ENCODE assay signal across 16 cellular contexts in genomic region chr1:9165396-9165795, GRCh38. TPM values are rescaled to one million over a fixed set of nuclear protein-coding genes. Genes with fewer than 3 reads are reported as not detected.
DNase-seq lines count a peak whose midpoint lies in the region; ATAC-seq, FAIRE-seq and TF ChIP-seq lines count a peak whose summit lies in the region.
"Had no signal": no experiment of that assay in that cellular context is flagged by ENCODE, and none has a peak within 500 bp of the region (broad histone marks: within the 10 kb centered on the region; RNA-seq: fewer than 3 reads in every experiment).

No MANE protein-coding gene starts in this region.

- TF ChIP-seq CTCF in left ventricle myocardium inferior (IDR thresholded peaks at IDR 0.05; ENCODE audit: borderline replicate concordance) (no peak), right atrium auricular region (IDR thresholded peaks at IDR 0.05) (no peak), VCaP (conservative IDR thresholded peaks at IDR 0.05) (no peak), kidney (IDR thresholded peaks at IDR 0.05; ENCODE audit: borderline replicate concordance, extremely low read depth, insufficient read depth) (no peak), vagina (IDR thresholded peaks at IDR 0.05) (no peak)

- TF ChIP-seq POLR2A in vagina (IDR thresholded peaks at IDR 0.05): no peak

- H3K4me1 ChIP-seq in left ventricle myocardium inferior (peaks cover 53% of the 10 kb centered on the region), right atrium auricular region (peaks cover 0 to 35% of the 10 kb centered on the region in 2 donors), kidney (ENCODE audit: control insufficient read depth in 1 of 2, insufficient read depth in 1 of 2, low read depth in 1 of 2, low read length in 2 of 2) (peaks cover 10% of the 10 kb centered on the region in 2 donors), vagina (peaks cover 48% of the 10 kb centered on the region)

- H3K27me3 Mint-ChIP-seq in activated T-cell treated with anti-CD3 and anti-CD28 coated beads, Interleukin-2, amount 50 U/mL, for 72 hours (ENCODE audit: low read depth): no peaks in the 10 kb centered on the region
- no peaks in the 10 kb centered on the region for H3K27me3 Mint-ChIP-seq in stimulated activated naive CD8-positive, alpha-beta T cell treated with anti-CD3 and anti-CD28 coated beads, Interleukin-15, amount 100 ng/mL, for 72 hours
- H3K27me3 Mint-ChIP-seq: activated naive CD8-positive, alpha-beta T cell; naive thymus-derived CD4-positive, alpha-beta T cell had no signal

- no peak for ATAC-seq in activated T-cell treated with anti-CD3 and anti-CD28 coated beads, Interleukin-2, amount 50 U/mL, for 72 hours (replicated peaks in 1 of 2)
- ATAC-seq in GM21528 (IDR thresholded peaks at IDR 0.05; ENCODE audit: low FRiP score, unreplicated experiment): no peak
- no peak for ATAC-seq in stimulated activated naive CD8-positive, alpha-beta T cell treated with anti-CD3 and anti-CD28 coated beads, Interleukin-15, amount 100 ng/mL, for 72 hours
- ATAC-seq: naive thymus-derived CD4-positive, alpha-beta T cell had no signal

- H3K27ac ChIP-seq in left ventricle myocardium inferior (replicated peaks) (peak overlapping the region; percentile 84), right atrium auricular region (peak overlapping the region in 1 of 2 donors; percentile 76), VCaP (peak overlapping the region; percentile 36; the same call in 1 of the 2 replicates), kidney (ENCODE audit: low read depth in 2 of 2, low read length in 2 of 2) (no peak overlapping the region), vagina (peak overlapping the region; percentile 94)

- no peak overlapping the region for H3K27ac Mint-ChIP-seq in activated T-cell treated with anti-CD3 and anti-CD28 coated beads, Interleukin-2, amount 50 U/mL, for 72 hours
- no peak overlapping the region for H3K27ac Mint-ChIP-seq in stimulated activated naive CD8-positive, alpha-beta T cell treated with anti-CD3 and anti-CD28 coated beads, Interleukin-15, amount 100 ng/mL, for 72 hours
- H3K27ac Mint-ChIP-seq: activated naive CD8-positive, alpha-beta T cell; naive thymus-derived CD4-positive, alpha-beta T cell had no signal

- no peaks in the 10 kb centered on the region for H3K9me3 ChIP-seq in left ventricle myocardium inferior (replicated peaks)
- no peaks in the 10 kb centered on the region for H3K9me3 ChIP-seq in right atrium auricular region
- H3K9me3 ChIP-seq in kidney (ENCODE audit: control insufficient read depth in 1 of 2, low read length in 2 of 2): no peaks in the 10 kb centered on the region
- H3K9me3 ChIP-seq in vagina: no peaks in the 10 kb centered on the region

- H3K36me3 Mint-ChIP-seq in activated T-cell treated with anti-CD3 and anti-CD28 coated beads, Interleukin-2, amount 50 U/mL, for 72 hours (ENCODE audit: insufficient read depth in 2 of 2): no peaks in the 10 kb centered on the region
- H3K36me3 Mint-ChIP-seq: activated naive CD8-positive, alpha-beta T cell had no signal

- no peaks in the 10 kb centered on the region for H3K27me3 ChIP-seq in left ventricle myocardium inferior (ENCODE audit: low read depth)
- H3K27me3 ChIP-seq in right atrium auricular region: no peaks in the 10 kb centered on the region
- no peaks in the 10 kb centered on the region for H3K27me3 ChIP-seq in vagina

- H3K36me3 ChIP-seq in left ventricle myocardium inferior (no peaks in the 10 kb centered on the region), right atrium auricular region (no peaks in the 10 kb centered on the region), kidney (ENCODE audit: control insufficient read depth in 1 of 2, insufficient read depth in 2 of 2, low read length in 2 of 2) (no peaks in the 10 kb centered on the region), vagina (no peaks in the 10 kb centered on the region)

- intact Hi-C loops in left ventricle myocardium inferior (cut with micrococcal nuclease): no loop called here
- intact Hi-C loops in kidney (cut with DNase I): no loop called here
- intact Hi-C loops in vagina (cut with DNase I): no loop called here

- H3K4me3 Mint-ChIP-seq in activated T-cell treated with anti-CD3 and anti-CD28 coated beads, Interleukin-2, amount 50 U/mL, for 72 hours: no peak overlapping the region
- no peak overlapping the region for H3K4me3 Mint-ChIP-seq in stimulated activated naive CD8-positive, alpha-beta T cell treated with anti-CD3 and anti-CD28 coated beads, Interleukin-15, amount 100 ng/mL, for 72 hours
- H3K4me3 Mint-ChIP-seq: activated naive CD8-positive, alpha-beta T cell; naive thymus-derived CD4-positive, alpha-beta T cell had no signal

- no peaks in the 10 kb centered on the region for H3K9me3 Mint-ChIP-seq in activated T-cell treated with anti-CD3 and anti-CD28 coated beads, Interleukin-2, amount 50 U/mL, for 72 hours
- H3K9me3 Mint-ChIP-seq in stimulated activated naive CD8-positive, alpha-beta T cell treated with anti-CD3 and anti-CD28 coated beads, Interleukin-15, amount 100 ng/mL, for 72 hours: no peaks in the 10 kb centered on the region
- H3K9me3 Mint-ChIP-seq: naive thymus-derived CD4-positive, alpha-beta T cell had no signal

- H3K4me3 ChIP-seq in left ventricle myocardium inferior: no peak overlapping the region
- H3K4me3 ChIP-seq in right atrium auricular region: no peak overlapping the region
- no peak overlapping the region for H3K4me3 ChIP-seq in kidney (ENCODE audit: low read length in 2 of 2)
- no peak overlapping the region for H3K4me3 ChIP-seq in vagina

- peaks cover 21% of the 10 kb centered on the region for H3K4me1 Mint-ChIP-seq in activated T-cell treated with anti-CD3 and anti-CD28 coated beads, Interleukin-2, amount 50 U/mL, for 72 hours (ENCODE audit: low read depth)
- H3K4me1 Mint-ChIP-seq in stimulated activated naive CD8-positive, alpha-beta T cell treated with anti-CD3 and anti-CD28 coated beads, Interleukin-15, amount 100 ng/mL, for 72 hours: peaks cover 14% of the 10 kb centered on the region

- DNase-seq in left ventricle myocardium inferior: no peak
- DNase-seq in right atrium auricular region (ENCODE audit: low spot score): no peak
- DNase-seq in kidney: peak; percentile 12
- DNase-seq in vagina (ENCODE audit: extremely low spot score in 2 of 2): no peak
- no peak for DNase-seq in activated T-cell treated with anti-CD3 and anti-CD28 coated beads, Interleukin-2, amount 50 U/mL, for 72 hours
- DNase-seq in stimulated activated naive CD8-positive, alpha-beta T cell treated with anti-CD3 and anti-CD28 coated beads, Interleukin-15, amount 100 ng/mL, for 72 hours: no peak
- DNase-seq: activated CD4-positive, alpha-beta T cell treated with anti-CD3 and anti-CD28 coated beads for 1 hour; glutamatergic neuron; kidney glomerular epithelial cell; naive thymus-derived CD4-positive, alpha-beta T cell; NCI-H2081; NCI-H82 had no signal

- no peak for FAIRE-seq in kidney (lab: Jason Lieb, UNC)
- FAIRE-seq: D721Med had no signal

- no peak overlapping the region for H3K9ac ChIP-seq in kidney (ENCODE audit: low read length in 2 of 2)

RNA-seq across cellular contexts. Expression of gene GPR157, which starts 36.5 kb away (rescaled TPM):
- total RNA-seq in left ventricle myocardium inferior (48.4 TPM), right atrium auricular region (10 to 100 TPM; 10.3 to 13.0 TPM), kidney (9.1 TPM), vagina (19.4 TPM)
- polyA plus RNA-seq in kidney (ENCODE audit: insufficient read depth, low read depth, low replicate concordance): 3.2 TPM
- 1 to 10 TPM; 5.9 to 7.5 TPM for total RNA-seq in activated T-cell treated with anti-CD3 and anti-CD28 coated beads, Interleukin-2, amount 50 U/mL, for 72 hours

Comparison
In these comparisons a context has a peak if more than half of its experiments do, and no peak if none do; other contexts are left out.
1. H3K27ac ChIP-seq: peak in left ventricle myocardium inferior (single experiment), VCaP (single experiment) and vagina (single experiment); none in kidney (0 of 2).